In the genomic region with DNA sequence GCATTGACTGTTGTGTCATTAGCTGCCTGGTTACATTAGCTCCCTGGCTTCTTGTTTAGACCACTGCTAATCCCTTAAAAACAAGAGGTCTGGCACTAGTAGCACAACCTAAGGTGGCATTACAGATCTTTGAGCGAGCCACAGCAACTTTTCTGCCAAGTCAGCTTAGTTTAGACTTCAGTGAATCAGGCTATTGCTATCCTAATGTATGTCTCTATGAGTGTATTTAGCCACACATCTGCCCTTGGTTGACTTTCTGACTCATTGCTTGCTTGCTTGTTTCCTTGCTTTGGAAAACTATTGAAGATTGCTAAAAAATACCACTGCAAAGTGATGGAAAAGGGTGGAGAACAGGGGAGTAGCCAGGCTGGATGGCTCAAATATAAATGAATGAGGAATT, we compare ENCODE assay signal across 11 cellular contexts.
DNase-seq lines count a peak whose midpoint lies in the region; TF ChIP-seq lines count a peak whose summit lies in the region.
"Had no signal": no experiment of that assay in that cellular context is flagged by ENCODE, and none has a peak within 500 bp of the region (broad histone marks: within the 10 kb centered on the region; RNA-seq: fewer than 3 reads in every experiment).

No MANE protein-coding gene starts in this region.

- TF ChIP-seq CTCF in epithelial cell of esophagus (IDR thresholded peaks at IDR 0.05; ENCODE audit: insufficient read depth, low read depth, low read length, missing control alignments) = no peak

- DNase-seq in DMS53 (lab: John Stamatoyannopoulos, UW) (peak; percentile 23), DMS53 treated with DMSO at 0.1 percent for 48 hours (lab: John Stamatoyannopoulos, UW; ENCODE audit: unreplicated experiment) (no peak), RKO (ENCODE audit: low spot score) (peak; percentile 89), epithelial cell of esophagus (ENCODE audit: low read depth) (peak; percentile 87), skeletal muscle cell (ENCODE audit: low read depth) (peak; percentile 75), islet precursor cell (no peak), NAMALWA (ENCODE audit: low spot score) (no peak)
- no peak for DNase-seq in stimulated activated CD4-positive, alpha-beta T cell treated with anti-CD3 and anti-CD28 coated beads, Interleukin-4, amount 100 ng/mL, for 4 hours
- DNase-seq: dorsolateral prefrontal cortex, NCI-H69, T-helper 9 cell had no signal

- H3K4me3 ChIP-seq in epithelial cell of esophagus (ENCODE audit: low read length) = no peak overlapping the region
- H3K4me3 ChIP-seq in skeletal muscle cell (ENCODE audit: low read depth, low read length) = no peak overlapping the region
- H3K4me3 ChIP-seq: dorsolateral prefrontal cortex had no signal

Comparison
In these comparisons a context has a peak if more than half of its experiments do, and no peak if none do; other contexts are left out.
1. DNase-seq: peak in DMS53 (single experiment), RKO (single experiment), epithelial cell of esophagus (single experiment) and skeletal muscle cell (single experiment); none in DMS53 treated with DMSO at 0.1 percent for 48 hours (single experiment), islet precursor cell (single experiment), stimulated activated CD4-positive, alpha-beta T cell treated with anti-CD3 and anti-CD28 coated beads, Interleukin-4, amount 100 ng/mL, for 4 hours (0 of 2) and NAMALWA (single experiment).